In genomic region chr19:29961311-29961710, GRCh38 we compare ENCODE assay signal across 10 cellular contexts.
"Had no signal": no experiment of that assay in that cellular context is flagged by ENCODE, and none has a peak within 500 bp of the region (broad histone marks: within the 10 kb centered on the region; RNA-seq: fewer than 3 reads in every experiment).

No MANE protein-coding gene starts in this region.

- H3K4me3 Mint-ChIP-seq: GM23338, H9, HFFc6 had no signal

- DNase-seq: H9, HCEC 1CT, HFFc6, KG1 had no signal

- H3K27ac ChIP-seq: HL-60 had no signal

- FAIRE-seq: H1, H54, HepG2 had no signal

- H3K27ac Mint-ChIP-seq: GM23338, H9, HFFc6, IgD-negative memory B cell had no signal

- H3K4me3 ChIP-seq: GM23338 had no signal

- H3K27me3 Mint-ChIP-seq: IgD-negative memory B cell had no signal

- H2AFZ ChIP-seq: GM23338 had no signal

- H3K4me2 ChIP-seq: GM23338 had no signal

- ATAC-seq: GM23338, HepG2 had no signal

- H3K9me3 Mint-ChIP-seq: GM23338, H9, HFFc6, IgD-negative memory B cell had no signal
